ENCODE assay signal across 1 cellular context in the genomic region with DNA sequence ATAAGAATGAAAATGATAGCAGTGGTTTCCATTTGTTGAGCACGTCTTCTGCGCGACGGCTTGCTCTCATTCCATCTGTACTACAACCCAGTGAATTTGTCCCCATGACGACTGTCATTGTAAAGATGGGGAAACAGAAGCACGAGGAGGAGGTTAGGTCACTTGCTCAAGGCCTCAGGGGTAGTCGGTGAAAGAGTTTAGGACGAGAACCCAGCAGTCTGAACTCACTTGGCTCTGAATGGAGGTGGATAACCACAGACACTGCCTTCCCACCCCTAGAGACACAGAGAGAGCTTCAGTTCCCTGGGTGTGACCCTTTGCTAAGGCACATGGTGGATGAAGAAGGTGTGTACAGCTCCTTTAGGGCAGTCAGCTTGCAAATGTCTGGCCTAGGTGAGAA.
TF ChIP-seq lines count a peak whose summit lies in the region.

No MANE protein-coding gene starts in this region.

TF ChIP-seq in WTC11, 78 proteins besides CTCF, POLR2A, EP300 and RAD21 (continued from another document):
- TF ChIP-seq ARID4B (CRISPR knock-in tag; IDR thresholded peaks at IDR 0.05; ENCODE audit: borderline replicate concordance) (no peak), RORB (CRISPR knock-in tag; IDR thresholded peaks at IDR 0.05) (no peak)
- TF ChIP-seq, protein P1, sequence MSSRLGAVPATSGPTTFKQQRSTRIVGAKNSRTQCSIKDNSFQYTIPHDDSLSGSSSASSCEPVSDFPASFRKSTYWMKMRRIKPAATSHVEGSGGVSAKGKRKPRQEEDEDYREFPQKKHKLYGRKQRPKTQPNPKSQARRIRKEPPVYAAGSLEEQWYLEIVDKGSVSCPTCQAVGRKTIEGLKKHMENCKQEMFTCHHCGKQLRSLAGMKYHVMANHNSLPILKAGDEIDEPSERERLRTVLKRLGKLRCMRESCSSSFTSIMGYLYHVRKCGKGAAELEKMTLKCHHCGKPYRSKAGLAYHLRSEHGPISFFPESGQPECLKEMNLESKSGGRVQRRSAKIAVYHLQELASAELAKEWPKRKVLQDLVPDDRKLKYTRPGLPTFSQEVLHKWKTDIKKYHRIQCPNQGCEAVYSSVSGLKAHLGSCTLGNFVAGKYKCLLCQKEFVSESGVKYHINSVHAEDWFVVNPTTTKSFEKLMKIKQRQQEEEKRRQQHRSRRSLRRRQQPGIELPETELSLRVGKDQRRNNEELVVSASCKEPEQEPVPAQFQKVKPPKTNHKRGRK (CRISPR knock-in tag; IDR thresholded peaks at IDR 0.05; ENCODE audit: borderline replicate concordance), result no peak
